8 cellular contexts compared by ENCODE assay signal in the genomic region with DNA sequence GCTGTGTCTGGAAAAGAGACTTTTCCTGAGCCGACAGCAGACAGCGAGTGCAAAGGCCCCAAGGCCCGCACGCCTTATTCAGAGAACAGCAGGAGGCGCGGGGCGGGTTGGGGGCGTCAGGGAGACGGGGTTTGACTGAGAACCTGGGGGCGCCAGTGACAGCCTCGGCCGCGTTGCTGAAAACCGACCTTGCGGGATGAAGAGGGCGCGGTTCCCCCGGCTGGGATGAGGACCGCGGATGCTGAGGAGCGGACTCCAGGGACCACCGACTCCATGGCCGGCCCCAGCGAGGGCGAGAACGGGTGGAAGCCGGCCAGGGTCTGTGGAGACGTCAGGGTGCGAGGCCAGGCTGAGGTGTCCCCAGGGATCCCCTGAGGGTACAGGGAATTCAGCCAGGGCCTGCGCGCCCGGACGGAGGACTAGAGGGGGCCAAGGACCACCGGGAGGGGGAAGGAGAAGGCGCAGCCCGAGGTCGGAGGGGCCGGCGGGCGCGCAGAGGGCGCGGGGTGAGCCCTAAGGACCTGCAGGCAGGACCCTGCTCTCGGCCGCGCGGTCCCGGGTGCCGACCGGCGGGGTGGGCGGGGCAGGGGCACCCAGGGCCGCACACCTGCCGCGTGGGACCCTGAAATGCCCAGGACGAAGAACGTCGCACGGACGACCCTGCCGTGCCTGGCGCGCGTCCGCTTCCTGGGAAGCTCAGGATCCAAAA. TPM values are rescaled to one million over a fixed set of nuclear protein-coding genes. Genes with fewer than 3 reads are reported as not detected.
DNase-seq lines count a peak whose midpoint lies in the region; ATAC-seq and TF ChIP-seq lines count a peak whose summit lies in the region.

No MANE protein-coding gene starts in this region.

- ATAC-seq in GM21367 (IDR thresholded peaks at IDR 0.05; ENCODE audit: unreplicated experiment) (peak; percentile 6), sciatic nerve (no peak)

- H3K36me3 ChIP-seq in ascending aorta (peaks cover 0 to 11% of the 10 kb centered on the region in 2 donors), mesodermal cell (ENCODE audit: control insufficient read depth, insufficient read depth, low read length) (peaks cover 6% of the 10 kb centered on the region)

- H3K27ac ChIP-seq in ascending aorta (no peak overlapping the region), mesodermal cell (ENCODE audit: low read depth, low read length, severe bottlenecking) (no peak overlapping the region)

- intact Hi-C loops in ascending aorta (cut with DNase I): no loop called here
- intact Hi-C loops in sciatic nerve (cut with DNase I): no loop called here

- TF ChIP-seq CTCF in ascending aorta (IDR thresholded peaks at IDR 0.05): no peak

- DNase-seq in AG08396 (ENCODE audit: low spot score) (peak; percentile 17), ascending aorta (ENCODE audit: low spot score in 2 of 2) (no peak), NCI-H2107 treated with DMSO at 0.1 percent for 48 hours (lab: John Stamatoyannopoulos, UW; ENCODE audit: unreplicated experiment) (no peak), DMS79 treated with DMSO at 0.1 percent for 48 hours (lab: John Stamatoyannopoulos, UW) (no peak), OCI-M1 (lab: John Stamatoyannopoulos, UW) (no peak), sciatic nerve (ENCODE audit: low spot score) (no peak)

- 2 to 3% methylated on average over 52 to 57 of the region's 65 CpGs for WGBS in mesodermal cell (ENCODE audit: insufficient coverage in 2 of 2), 2 experiments

- H3K9me3 ChIP-seq in ascending aorta (no peaks in the 10 kb centered on the region), mesodermal cell (ENCODE audit: control insufficient read depth, low read length) (no peaks in the 10 kb centered on the region)

- H3K27me3 ChIP-seq in ascending aorta: peaks cover 9% of the 10 kb centered on the region

- H3K4me3 ChIP-seq in ascending aorta (peak overlapping the region; percentile 59 to 70), mesodermal cell (ENCODE audit: extremely low read depth, insufficient read depth, low read length, poor library complexity, severe bottlenecking) (peak overlapping the region; percentile 49)

- H3K4me1 ChIP-seq in ascending aorta: peaks cover 9% of the 10 kb centered on the region in 2 donors
- H3K4me1 ChIP-seq in mesodermal cell (ENCODE audit: control insufficient read depth, insufficient read depth, low read length, poor library complexity, severe bottlenecking): no peaks in the 10 kb centered on the region

RNA-seq across cellular contexts. Expression of a gene that starts 0.8 kb away (rescaled TPM):
- total RNA-seq in ascending aorta (not detected), sciatic nerve (5.1 TPM)
- polyA plus RNA-seq in mesodermal cell (2013, experiment 1 of 2): 1.7 TPM
- 1.6 TPM for polyA plus RNA-seq in mesodermal cell (2013, experiment 2 of 2)

RNA-seq across cellular contexts. Expression of a gene that starts 49.2 kb away (rescaled TPM):
- total RNA-seq in ascending aorta: 41.4 TPM
- 81.1 TPM for polyA plus RNA-seq in mesodermal cell (2013, experiment 1 of 2)
- 85.3 TPM for polyA plus RNA-seq in mesodermal cell (2013, experiment 2 of 2)
- total RNA-seq in sciatic nerve: 70.3 TPM
